In genomic region chr17:50209472-50210248, GRCh38 we compare ENCODE assay signal across 9 cellular contexts. TPM values are rescaled to one million over a fixed set of nuclear protein-coding genes. Genes with fewer than 3 reads are reported as not detected.
DNase-seq lines count a peak whose midpoint lies in the region; ATAC-seq and FAIRE-seq lines count a peak whose summit lies in the region.
"Had no signal": no experiment of that assay in that cellular context is flagged by ENCODE, and none has a peak within 500 bp of the region (broad histone marks: within the 10 kb centered on the region; RNA-seq: fewer than 3 reads in every experiment).

No MANE protein-coding gene starts in this region.

- peak overlapping the region; percentile 90 to 96 for H2BK12ac ChIP-seq in mesenchymal stem cell (ENCODE audit: low read length in 2 of 2)

- H3K27me3 ChIP-seq in mesenchymal stem cell (ENCODE audit: control insufficient read depth in 1 of 2, insufficient read depth in 1 of 2, low read length in 2 of 2) = no peaks in the 10 kb centered on the region

- peak overlapping the region; percentile 99 for H3K27ac ChIP-seq in mesenchymal stem cell (ENCODE audit: low read length, poor library complexity, severe bottlenecking)

- peak overlapping the region; percentile 99 for H2AK5ac ChIP-seq in mesenchymal stem cell (ENCODE audit: low read length, severe bottlenecking)

- peak overlapping the region; percentile 96 for H2BK5ac ChIP-seq in mesenchymal stem cell (ENCODE audit: low read depth, low read length, poor library complexity, severe bottlenecking)

- no peaks in the 10 kb centered on the region for H3K9me3 Mint-ChIP-seq in activated CD8-positive, alpha-beta memory T cell treated with anti-CD3 and anti-CD28 coated beads, Interleukin-2, amount 10 ng/mL, durations not matched to agents 7 days and 5 days (ENCODE audit: low read depth)

- DNase-seq in activated CD8-positive, alpha-beta memory T cell treated with anti-CD3 and anti-CD28 coated beads, Interleukin-2, amount 10 ng/mL, durations not matched to agents 7 days and 5 days = peak; percentile 32
- no peak for DNase-seq in activated CD8-positive, alpha-beta memory T cell treated with anti-CD3 and anti-CD28 coated beads, Interleukin-2, amount 50 U/mL, for 4 hours
- DNase-seq in dedifferentiated amniotic fluid mesenchymal stem cell (ENCODE audit: extremely low spot score) (peak; percentile 98), mesenchymal stem cell (peak; percentile 99), urothelium cell line (ENCODE audit: low spot score) (peak; percentile 91), NOMO-1 treated with DMSO at 0.1 percent for 48 hours (lab: John Stamatoyannopoulos, UW; ENCODE audit: unreplicated experiment) (no peak), NCI-H526 treated with DMSO at 0.1 percent for 48 hours (lab: John Stamatoyannopoulos, UW) (no peak)

- ATAC-seq in activated CD8-positive, alpha-beta memory T cell treated with anti-CD3 and anti-CD28 coated beads, Interleukin-2, amount 10 ng/mL, durations not matched to agents 7 days and 5 days = no peak
- no peak for ATAC-seq in HG03025 (IDR thresholded peaks at IDR 0.05; ENCODE audit: low FRiP score, unreplicated experiment)

- peak overlapping the region in 1 of 2 experiments; percentile 20 for H3K23ac ChIP-seq in mesenchymal stem cell (ENCODE audit: low read length in 2 of 2)

- H3K27ac Mint-ChIP-seq in activated CD8-positive, alpha-beta memory T cell treated with anti-CD3 and anti-CD28 coated beads, Interleukin-2, amount 10 ng/mL, durations not matched to agents 7 days and 5 days = no peak overlapping the region
- H3K27ac Mint-ChIP-seq: B cell had no signal

- H3K4ac ChIP-seq in mesenchymal stem cell (ENCODE audit: low read depth in 1 of 2, low read length in 2 of 2) = peak overlapping the region; percentile 98 to 100

- peak overlapping the region; percentile 9 to 95 for H3K14ac ChIP-seq in mesenchymal stem cell (ENCODE audit: low read length in 2 of 2)

- WGBS in mesenchymal stem cell = 4% methylated on average over 11 of the region's 16 CpGs

- H3K18ac ChIP-seq in mesenchymal stem cell (ENCODE audit: low read depth in 1 of 2, low read length in 2 of 2) = peak overlapping the region; percentile 98 to 100

- peak overlapping the region; percentile 100 for H4K91ac ChIP-seq in mesenchymal stem cell (ENCODE audit: low read length)

- H3K79me1 ChIP-seq in mesenchymal stem cell (replicated peaks; ENCODE audit: low read length, poor library complexity, severe bottlenecking) = peaks cover 2% of the 10 kb centered on the region

- H3K9ac ChIP-seq in mesenchymal stem cell (ENCODE audit: low read length) = peak overlapping the region; percentile 96

- peak overlapping the region in 1 of 2 experiments; percentile 55 for H3K4me3 ChIP-seq in mesenchymal stem cell (ENCODE audit: insufficient read depth in 1 of 2, low read depth in 1 of 2, low read length in 2 of 2)

- peak overlapping the region; percentile 75 for H2BK15ac ChIP-seq in mesenchymal stem cell (ENCODE audit: low read depth, poor library complexity, severe bottlenecking)

- H3K4me1 ChIP-seq in mesenchymal stem cell (ENCODE audit: control insufficient read depth, insufficient read depth, low read depth, low read length) = peaks cover 62% of the 10 kb centered on the region

- H3K4me3 Mint-ChIP-seq in activated CD8-positive, alpha-beta memory T cell treated with anti-CD3 and anti-CD28 coated beads, Interleukin-2, amount 10 ng/mL, durations not matched to agents 7 days and 5 days = no peak overlapping the region
- H3K4me3 Mint-ChIP-seq: B cell had no signal

- H3K27me3 Mint-ChIP-seq in activated CD8-positive, alpha-beta memory T cell treated with anti-CD3 and anti-CD28 coated beads, Interleukin-2, amount 10 ng/mL, durations not matched to agents 7 days and 5 days = peaks cover 73% of the 10 kb centered on the region

- no peaks in the 10 kb centered on the region for H3K36me3 ChIP-seq in mesenchymal stem cell (ENCODE audit: control insufficient read depth in 1 of 2, insufficient read depth in 2 of 2, low read depth in 1 of 2, low read length in 2 of 2)

- H3K36me3 Mint-ChIP-seq in activated CD8-positive, alpha-beta memory T cell treated with anti-CD3 and anti-CD28 coated beads, Interleukin-2, amount 10 ng/mL, durations not matched to agents 7 days and 5 days = no peaks in the 10 kb centered on the region

- CTCF ChIA-PET in activated CD8-positive, alpha-beta memory T cell treated with anti-CD3 and anti-CD28 coated beads, Interleukin-2, amount 10 ng/mL, durations not matched to agents 7 days and 5 days (lab: Charles Lee) = interaction anchor here (0.8 to 2.9 kb wide), 3 partner anchors 9 to 64 kb away, joined by 3 to 21 read pairs (median 4); partner anchors contain the start of gene COL1A1

- peak overlapping the region; percentile 99 for H2BK120ac ChIP-seq in mesenchymal stem cell (ENCODE audit: low read depth, low read length)

- peak overlapping the region; percentile 98 for H4K8ac ChIP-seq in mesenchymal stem cell (ENCODE audit: low read length)

- peaks cover 12% of the 10 kb centered on the region for H3K4me1 Mint-ChIP-seq in activated CD8-positive, alpha-beta memory T cell treated with anti-CD3 and anti-CD28 coated beads, Interleukin-2, amount 10 ng/mL, durations not matched to agents 7 days and 5 days

- H3K4me2 ChIP-seq in mesenchymal stem cell (ENCODE audit: low read length, poor library complexity, severe bottlenecking) = peak overlapping the region; percentile 26

- H3K9me3 ChIP-seq in mesenchymal stem cell (ENCODE audit: control insufficient read depth, low read length) = no peaks in the 10 kb centered on the region

- no peak overlapping the region for H2AFZ ChIP-seq in mesenchymal stem cell (ENCODE audit: low read depth, low read length)

- FAIRE-seq in urothelium cell line (lab: Jason Lieb, UNC) = peak; percentile 53

RNA-seq across cellular contexts. Expression of gene COL1A1, which starts 8.2 kb away (rescaled TPM):
- 1 to 10 TPM in 1 of 2 experiments, under 1 TPM in 1; 0.67 to 1.6 TPM for total RNA-seq in activated CD8-positive, alpha-beta memory T cell treated with anti-CD3 and anti-CD28 coated beads, Interleukin-2, amount 10 ng/mL, durations not matched to agents 7 days and 5 days
- 4,381 TPM for polyA plus RNA-seq in mesenchymal stem cell (2013, experiment 1 of 2)
- 4,150 TPM for polyA plus RNA-seq in mesenchymal stem cell (2013, experiment 2 of 2)

RNA-seq across cellular contexts. Expression of gene SGCA, which starts 43.9 kb away (rescaled TPM):
- total RNA-seq in activated CD8-positive, alpha-beta memory T cell treated with anti-CD3 and anti-CD28 coated beads, Interleukin-2, amount 10 ng/mL, durations not matched to agents 7 days and 5 days = under 1 TPM in 1 of 2 experiments, not detected in 1; 0.23 TPM
- 0.14 TPM for polyA plus RNA-seq in mesenchymal stem cell (2013, experiment 1 of 2)
- 0.08 TPM for polyA plus RNA-seq in mesenchymal stem cell (2013, experiment 2 of 2)

RNA-seq across cellular contexts. Expression of gene PPP1R9B, which starts 59.2 kb away (rescaled TPM):
- 100 to 1,000 TPM; 108 to 121 TPM for total RNA-seq in activated CD8-positive, alpha-beta memory T cell treated with anti-CD3 and anti-CD28 coated beads, Interleukin-2, amount 10 ng/mL, durations not matched to agents 7 days and 5 days
- 34.9 TPM for polyA plus RNA-seq in mesenchymal stem cell (2013, experiment 1 of 2)
- 33.0 TPM for polyA plus RNA-seq in mesenchymal stem cell (2013, experiment 2 of 2)

Comparison
In these comparisons a context has a peak if more than half of its experiments do, and no peak if none do; other contexts are left out.
1. DNase-seq: peak in activated CD8-positive, alpha-beta memory T cell treated with anti-CD3 and anti-CD28 coated beads, Interleukin-2, amount 10 ng/mL, durations not matched to agents 7 days and 5 days (single experiment), dedifferentiated amniotic fluid mesenchymal stem cell (single experiment), mesenchymal stem cell (single experiment) and urothelium cell line (single experiment); none in activated CD8-positive, alpha-beta memory T cell treated with anti-CD3 and anti-CD28 coated beads, Interleukin-2, amount 50 U/mL, for 4 hours (single experiment), NOMO-1 treated with DMSO at 0.1 percent for 48 hours (single experiment) and NCI-H526 treated with DMSO at 0.1 percent for 48 hours (single experiment).